In the genomic region with DNA sequence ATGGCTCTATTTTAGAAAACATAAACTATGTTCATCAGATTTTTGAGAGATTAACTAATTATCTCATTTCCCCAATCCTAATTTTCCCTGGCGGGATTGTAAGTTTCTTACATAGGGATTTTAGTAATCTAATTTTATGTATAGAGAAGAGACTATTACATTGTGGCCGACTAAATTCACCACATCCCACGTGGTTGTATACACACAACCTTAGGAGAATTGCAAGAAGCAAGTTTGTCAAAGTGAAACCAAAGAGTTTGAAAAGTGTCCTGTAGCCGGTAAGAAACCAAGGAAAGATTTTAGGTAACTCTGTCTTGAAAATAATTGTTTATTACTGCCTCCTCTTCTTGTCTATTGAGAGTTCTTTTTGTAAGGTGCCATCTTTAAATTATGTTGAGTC, we compare ENCODE assay signal across 28 cellular contexts.
"Had no signal": no experiment of that assay in that cellular context is flagged by ENCODE, and none has a peak within 500 bp of the region (broad histone marks: within the 10 kb centered on the region; RNA-seq: fewer than 3 reads in every experiment).

No MANE protein-coding gene starts in this region.

- H3K9me3 Mint-ChIP-seq: activated T-helper 2 cell treated with anti-CD3 and anti-CD28 coated beads, Interferon-gamma antibody, Interleukin-2, Interleukin-4, amounts not matched to agents 10 μg/mL and 5 μg/mL and 100 μg/mL, durations not matched to agents 14 hours and 24 hours and 36 hours; T-helper 2 cell treated with Interferon-gamma antibody and Interleukin-4, amounts not matched to agents 5 μg/mL and 100 μg/mL, for 36 hours had no signal

- H3K9me3 ChIP-seq: body of pancreas, heart left ventricle, psoas muscle, sigmoid colon, suprapubic skin, tibial artery, upper lobe of right lung had no signal

- H3K27me3 Mint-ChIP-seq: activated B cell treated with CpG ODN at 0.5 μM for 24 hours; activated CD8-positive, alpha-beta T cell treated with anti-CD3 and anti-CD28 coated beads for 36 hours; effector memory CD8-positive, alpha-beta T cell; naive thymus-derived CD4-positive, alpha-beta T cell had no signal

- H3K4me1 Mint-ChIP-seq: activated B cell treated with CpG ODN at 0.5 μM for 24 hours; immature natural killer cell; naive thymus-derived CD4-positive, alpha-beta T cell had no signal

- H3K36me3 Mint-ChIP-seq: activated CD8-positive, alpha-beta memory T cell treated with anti-CD3 and anti-CD28 coated beads, Interleukin-2, amount 10 ng/mL, durations not matched to agents 7 days and 5 days; activated naive CD4-positive, alpha-beta T cell treated with anti-CD3 and anti-CD28 coated beads, Interleukin-2, amount 50 U/mL, for 72 hours had no signal

- H3K36me3 ChIP-seq: heart left ventricle, sigmoid colon, suprapubic skin, tibial artery, upper lobe of right lung had no signal

- H3K79me2 ChIP-seq: parathyroid adenoma had no signal

- H3K4me3 ChIP-seq: body of pancreas, heart left ventricle, psoas muscle, sigmoid colon, suprapubic skin, tibial artery, upper lobe of right lung had no signal

- H3K27ac ChIP-seq: body of pancreas, heart left ventricle, parathyroid adenoma, psoas muscle, sigmoid colon, suprapubic skin, tibial artery, upper lobe of right lung had no signal

- H3K27me3 ChIP-seq: body of pancreas, heart left ventricle, sigmoid colon, suprapubic skin, tibial artery, upper lobe of right lung had no signal

- H3K27ac Mint-ChIP-seq: activated B cell treated with CpG ODN at 0.5 μM for 24 hours; activated CD8-positive, alpha-beta memory T cell treated with anti-CD3 and anti-CD28 coated beads, Interleukin-2, amount 10 ng/mL, durations not matched to agents 7 days and 5 days; activated CD8-positive, alpha-beta T cell treated with anti-CD3 and anti-CD28 coated beads for 36 hours; activated naive CD4-positive, alpha-beta T cell treated with anti-CD3 and anti-CD28 coated beads, Interleukin-2, amount 50 U/mL, for 72 hours; activated T-helper 2 cell treated with anti-CD3 and anti-CD28 coated beads, Interferon-gamma antibody, Interleukin-2, Interleukin-4, amounts not matched to agents 10 μg/mL and 5 μg/mL and 100 μg/mL, durations not matched to agents 14 hours and 24 hours and 36 hours; effector memory CD8-positive, alpha-beta T cell; immature natural killer cell; naive thymus-derived CD4-positive, alpha-beta T cell; T-helper 2 cell treated with Interferon-gamma antibody and Interleukin-4, amounts not matched to agents 5 μg/mL and 100 μg/mL, for 36 hours had no signal

- H3K4me3 Mint-ChIP-seq: activated B cell treated with CpG ODN at 0.5 μM for 24 hours; activated CD8-positive, alpha-beta memory T cell treated with anti-CD3 and anti-CD28 coated beads, Interleukin-2, amount 10 ng/mL, durations not matched to agents 7 days and 5 days; activated CD8-positive, alpha-beta T cell treated with anti-CD3 and anti-CD28 coated beads for 36 hours; effector memory CD8-positive, alpha-beta T cell; immature natural killer cell; naive thymus-derived CD4-positive, alpha-beta T cell; T-helper 2 cell treated with Interferon-gamma antibody and Interleukin-4, amounts not matched to agents 5 μg/mL and 100 μg/mL, for 36 hours had no signal

- H2AFZ ChIP-seq: parathyroid adenoma had no signal

- DNase-seq: activated B cell treated with CpG ODN at 0.5 μM for 24 hours; activated CD4-positive, alpha-beta T cell treated with anti-CD3 and anti-CD28 coated beads, Interleukin-2, amount 50 U/mL, for 1 hour; activated CD8-positive, alpha-beta memory T cell treated with anti-CD3 and anti-CD28 coated beads, Interleukin-2, amount 10 ng/mL, durations not matched to agents 7 days and 5 days; activated CD8-positive, alpha-beta T cell treated with anti-CD3 and anti-CD28 coated beads for 36 hours; activated T-cell treated with anti-CD3 and anti-CD28 coated beads, Interleukin-2, amount 50 U/mL, for 48 hours; anterior cingulate cortex; body of pancreas; cortex of kidney; effector memory CD8-positive, alpha-beta T cell; heart left ventricle; hypothalamus; immature natural killer cell; kidney; left colon; midbrain; naive thymus-derived CD4-positive, alpha-beta T cell; psoas muscle; sigmoid colon; stimulated activated CD4-positive, alpha-beta T cell treated with anti-CD3 and anti-CD28 coated beads, Interleukin-15, amount 100 ng/mL, for 24 hours; stimulated activated CD4-positive, alpha-beta T cell treated with anti-CD3 and anti-CD28 coated beads, Interleukin-2, amount 100 ng/mL, for 24 hours; stimulated activated naive CD4-positive, alpha-beta T cell; tibial artery; upper lobe of right lung had no signal

- H3K4me1 ChIP-seq: body of pancreas, heart left ventricle, parathyroid adenoma, psoas muscle, sigmoid colon had no signal

- H3K9ac ChIP-seq: parathyroid adenoma had no signal

- ATAC-seq: activated CD8-positive, alpha-beta memory T cell treated with anti-CD3 and anti-CD28 coated beads, Interleukin-2, amount 10 ng/mL, durations not matched to agents 7 days and 5 days; activated CD8-positive, alpha-beta T cell treated with anti-CD3 and anti-CD28 coated beads for 36 hours; body of pancreas; effector memory CD8-positive, alpha-beta T cell; heart left ventricle; left colon; naive thymus-derived CD4-positive, alpha-beta T cell; psoas muscle; upper lobe of right lung had no signal
